ENCODE assay signal across 15 cellular contexts in genomic region chr1:106055900-106056299, GRCh38.
A peak's percentile ranks its signal among the peaks of the same experiment; 100 is the strongest.
DNase-seq lines count a peak whose midpoint lies in the region; ATAC-seq and TF ChIP-seq lines count a peak whose summit lies in the region.
"Had no signal": no experiment of that assay in that cellular context is flagged by ENCODE, and none has a peak within 500 bp of the region (broad histone marks: within the 10 kb centered on the region; RNA-seq: fewer than 3 reads in every experiment).

No MANE protein-coding gene starts in this region.

- H3K4me3 Mint-ChIP-seq in WTC11: no peak overlapping the region
- H3K4me3 Mint-ChIP-seq: CD4-positive, CD25-positive, alpha-beta regulatory T cell had no signal

- POLR2A ChIA-PET in WTC11 (lab: Charles Lee): no interaction called here

- peak; percentile 3 for DNase-seq in NCI-H146 (lab: John Stamatoyannopoulos, UW)
- DNase-seq in NCI-H146 treated with DMSO at 0.1 percent for 48 hours (lab: John Stamatoyannopoulos, UW; ENCODE audit: unreplicated experiment): no peak
- peak; percentile 70 for DNase-seq in NCI-H1105 treated with DMSO at 0.1 percent for 48 hours (lab: John Stamatoyannopoulos, UW)
- no peak for DNase-seq in WTC11 (ENCODE audit: low spot score)
- peak; percentile 5 for DNase-seq in pons (ENCODE audit: low spot score)
- no peak for DNase-seq in cerebellar nuclear complex (lab: John Stamatoyannopoulos, UW)
- no peak for DNase-seq in AG20443 (ENCODE audit: low spot score)
- DNase-seq: Calu3; CD4-positive, CD25-positive, alpha-beta regulatory T cell; DMS79; NCI-H187 treated with DMSO at 0.1 percent for 48 hours; NCI-H510A treated with DMSO at 0.1 percent for 48 hours; OCI-M1 had no signal

- TF ChIP-seq CTCF in WTC11 (IDR thresholded peaks at IDR 0.05): no peak

- H3K36me3 Mint-ChIP-seq in WTC11: no peaks in the 10 kb centered on the region
- H3K36me3 Mint-ChIP-seq: CD4-positive, CD25-positive, alpha-beta regulatory T cell had no signal

- no peaks in the 10 kb centered on the region for H3K27me3 Mint-ChIP-seq in WTC11 (ENCODE audit: low read depth)
- H3K27me3 Mint-ChIP-seq: CD4-positive, CD25-positive, alpha-beta regulatory T cell had no signal

- H3K9me3 Mint-ChIP-seq in WTC11: no peaks in the 10 kb centered on the region

- H3K4me1 Mint-ChIP-seq in WTC11: peaks cover 10% of the 10 kb centered on the region
- H3K4me1 Mint-ChIP-seq: CD4-positive, CD25-positive, alpha-beta regulatory T cell had no signal

- CTCF ChIA-PET in WTC11 (lab: Charles Lee): no interaction called here

- ATAC-seq in WTC11 (no peak), HG02642 (IDR thresholded peaks at IDR 0.05; ENCODE audit: poor library complexity, unreplicated experiment) (no peak)
- ATAC-seq: HCT116 had no signal

- no peak overlapping the region for H3K27ac Mint-ChIP-seq in WTC11
- H3K27ac Mint-ChIP-seq: CD4-positive, CD25-positive, alpha-beta regulatory T cell had no signal

TF ChIP-seq in WTC11, 78 proteins besides CTCF, POLR2A, EP300 and RAD21:
- TF ChIP-seq GABPB1 (CRISPR knock-in tag; IDR thresholded peaks at IDR 0.05) (no peak), HMGA2 (CRISPR knock-in tag; IDR thresholded peaks at IDR 0.05) (no peak), E2F4 (CRISPR knock-in tag; IDR thresholded peaks at IDR 0.05; ENCODE audit: borderline replicate concordance, low read depth) (no peak), USF2 (CRISPR knock-in tag; IDR thresholded peaks at IDR 0.05) (peak; percentile 38; the same call in 1 of the 2 replicates), TEAD4 (CRISPR knock-in tag; IDR thresholded peaks at IDR 0.05) (no peak), NFE2L1 (CRISPR knock-in tag; IDR thresholded peaks at IDR 0.05) (no peak), ELF4 (CRISPR knock-in tag; IDR thresholded peaks at IDR 0.05; ENCODE audit: low read depth) (no peak), ZNF263 (CRISPR knock-in tag; IDR thresholded peaks at IDR 0.05; ENCODE audit: low read depth) (no peak)
- TF ChIP-seq, protein P1, sequence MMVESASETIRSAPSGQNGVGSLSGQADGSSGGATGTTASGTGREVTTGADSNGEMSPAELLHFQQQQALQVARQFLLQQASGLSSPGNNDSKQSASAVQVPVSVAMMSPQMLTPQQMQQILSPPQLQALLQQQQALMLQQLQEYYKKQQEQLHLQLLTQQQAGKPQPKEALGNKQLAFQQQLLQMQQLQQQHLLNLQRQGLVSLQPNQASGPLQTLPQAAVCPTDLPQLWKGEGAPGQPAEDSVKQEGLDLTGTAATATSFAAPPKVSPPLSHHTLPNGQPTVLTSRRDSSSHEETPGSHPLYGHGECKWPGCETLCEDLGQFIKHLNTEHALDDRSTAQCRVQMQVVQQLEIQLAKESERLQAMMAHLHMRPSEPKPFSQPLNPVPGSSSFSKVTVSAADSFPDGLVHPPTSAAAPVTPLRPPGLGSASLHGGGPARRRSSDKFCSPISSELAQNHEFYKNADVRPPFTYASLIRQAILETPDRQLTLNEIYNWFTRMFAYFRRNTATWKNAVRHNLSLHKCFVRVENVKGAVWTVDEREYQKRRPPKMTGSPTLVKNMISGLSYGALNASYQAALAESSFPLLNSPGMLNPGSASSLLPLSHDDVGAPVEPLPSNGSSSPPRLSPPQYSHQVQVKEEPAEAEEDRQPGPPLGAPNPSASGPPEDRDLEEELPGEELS (CRISPR knock-in tag; IDR thresholded peaks at IDR 0.05): no peak

Comparison
In these comparisons a context has a peak if more than half of its experiments do, and no peak if none do; other contexts are left out.
1. DNase-seq: peak in NCI-H146 (single experiment), NCI-H1105 treated with DMSO at 0.1 percent for 48 hours (single experiment) and pons (single experiment); none in NCI-H146 treated with DMSO at 0.1 percent for 48 hours (single experiment), WTC11 (single experiment), cerebellar nuclear complex (0 of 2) and AG20443 (single experiment).